10 cellular contexts compared by ENCODE assay signal in genomic region chr5:36090033-36090432, GRCh38. TPM values are rescaled to one million over a fixed set of nuclear protein-coding genes. Genes with fewer than 3 reads are reported as not detected.
DNase-seq lines count a peak whose midpoint lies in the region; ATAC-seq, FAIRE-seq and TF ChIP-seq lines count a peak whose summit lies in the region.
"Had no signal": no experiment of that assay in that cellular context is flagged by ENCODE, and none has a peak within 500 bp of the region (broad histone marks: within the 10 kb centered on the region; RNA-seq: fewer than 3 reads in every experiment).

No MANE protein-coding gene starts in this region.

- peak; percentile 99 for FAIRE-seq in H1 (lab: Jason Lieb, UNC)
- FAIRE-seq: endometrium had no signal

- 40% methylated on average over 1 of the region's 1 CpG; no CpG with 5 or more reads in 1 of the 2 experiments for WGBS in H1 (ENCODE audit: extremely low coverage in 1 of 2, insufficient coverage in 1 of 2, insufficient read length in 1 of 2, insufficient replicate concordance in 2 of 2, low coverage in 1 of 2, low lambda C conversion rate in 2 of 2, missing lambda C conversion rate in 1 of 2), 2 experiments

- no peak overlapping the region; the same call in 1 of the 2 replicates for H2AK5ac ChIP-seq in H1 (ENCODE audit: low read depth, low read length)

- H3K9me3 ChIP-seq in cardiac muscle cell (ENCODE audit: low read depth), result no peaks in the 10 kb centered on the region
- H3K9me3 ChIP-seq in H1 (ENCODE audit: insufficient read depth in 2 of 2, low read depth in 1 of 2, low read length in 1 of 2), result no peaks in the 10 kb centered on the region
- H3K9me3 ChIP-seq in upper lobe of right lung, result no peaks in the 10 kb centered on the region
- H3K9me3 ChIP-seq in left lung, result peaks cover 0 to 8% of the 10 kb centered on the region in 2 donors

- no peak overlapping the region for H2BK120ac ChIP-seq in H1 (replicated peaks; ENCODE audit: low read depth, low read length)

- H2BK20ac ChIP-seq in H1 (ENCODE audit: low read length), result no peak overlapping the region

- TF ChIP-seq CTCF in cardiac muscle cell (IDR thresholded peaks at IDR 0.05; ENCODE audit: low read depth, low read length) (peak; percentile 37), H1 (IDR thresholded peaks at IDR 0.05; ENCODE audit: control extremely low read depth in 1 of 3, insufficient read depth in 1 of 3, low read depth in 1 of 3, low read length in 3 of 3) (peak; percentile 28 to 75 (median 53)), upper lobe of right lung (IDR thresholded peaks at IDR 0.05) (peak; percentile 14), left lung (IDR thresholded peaks at IDR 0.05) (no peak)

- no peak overlapping the region for H3K18ac ChIP-seq in H1 (ENCODE audit: extremely low read depth, low read length)

- ATAC-seq in Right ventricle myocardium superior (ENCODE audit: poor library complexity) (no peak), HG02678 (IDR thresholded peaks at IDR 0.05; ENCODE audit: unreplicated experiment) (peak; percentile 80), upper lobe of right lung (peak; percentile 37), left lung (no peak)

- intact Hi-C loops in Right ventricle myocardium superior (cut with DNase I), result no loop called here
- intact Hi-C loops in upper lobe of right lung (cut with DNase I), result no loop called here
- intact Hi-C loops in left lung (cut with DNase I), result no loop called here

- H3K23ac ChIP-seq in H1 (ENCODE audit: insufficient read length), result no peak overlapping the region

- no peak overlapping the region for H3K4me3 ChIP-seq in cardiac muscle cell
- H3K4me3 ChIP-seq in H1 (ENCODE audit: extremely low read depth in 1 of 4, insufficient read depth in 2 of 4, low read depth in 3 of 4, low read length in 4 of 4), result no peak overlapping the region
- no peak overlapping the region for H3K4me3 ChIP-seq in upper lobe of right lung
- no peak overlapping the region for H3K4me3 ChIP-seq in left lung
- H3K4me3 ChIP-seq: thoracic aorta had no signal

- H3K27ac ChIP-seq in cardiac muscle cell, result no peak overlapping the region
- no peak overlapping the region for H3K27ac ChIP-seq in H1 (ENCODE audit: low read depth, low read length)
- no peak overlapping the region for H3K27ac ChIP-seq in upper lobe of right lung
- no peak overlapping the region for H3K27ac ChIP-seq in left lung
- H3K27ac ChIP-seq: thoracic aorta had no signal

- H3K9ac ChIP-seq in H1 (replicated peaks in 1 of 4; ENCODE audit: extremely low read depth in 1 of 4, low read depth in 3 of 4, low read length in 3 of 4), result no peak overlapping the region

- H3K4ac ChIP-seq in H1 (replicated peaks; ENCODE audit: insufficient read length, low read depth, low read length), result no peak overlapping the region

- no peak overlapping the region for H3K14ac ChIP-seq in H1 (ENCODE audit: insufficient read length)

- no peaks in the 10 kb centered on the region for H3K79me1 ChIP-seq in H1 (ENCODE audit: low read depth, low read length)

- POLR2A ChIA-PET in H1 (lab: Charles Lee; ENCODE audit: partially characterized antibody), result interaction anchor here (0.6 to 1.0 kb wide), 2 partner anchors 11 to 1390 kb away, joined by 3 read pairs; no protein-coding TSS in a partner anchor

- peak; percentile 34 to 45 for TF ChIP-seq RAD21 in H1 (IDR thresholded peaks at IDR 0.05 in 1 of 2, conservative IDR thresholded peaks at IDR 0.05 in 1 of 2; ENCODE audit: low read depth in 2 of 2, low read length in 2 of 2)

- no peak overlapping the region for H3K56ac ChIP-seq in H1 (replicated peaks; ENCODE audit: insufficient read length, low read depth, low read length)

- H4K91ac ChIP-seq in H1 (replicated peaks; ENCODE audit: insufficient read length, low read length), result no peak overlapping the region

- no peak for TF ChIP-seq POLR2A in H1 (IDR thresholded peaks at IDR 0.05; ENCODE audit: control extremely low read depth in 1 of 2, low read depth in 2 of 2, low read length in 2 of 2)

- H2BK15ac ChIP-seq in H1 (ENCODE audit: low read length), result no peak overlapping the region

- H2BK5ac ChIP-seq in H1 (ENCODE audit: low read depth, low read length), result no peak overlapping the region

- H3K4me1 ChIP-seq in cardiac muscle cell (ENCODE audit: low read depth), result no peaks in the 10 kb centered on the region
- H3K4me1 ChIP-seq in H1 (replicated peaks in 1 of 4; ENCODE audit: control insufficient read depth in 3 of 4, insufficient read depth in 4 of 4, low read length in 3 of 4), result peaks cover 0 to 5% (median 2%) of the 10 kb centered on the region in 4 experiments; a peak in 2 of 7 replicates
- H3K4me1 ChIP-seq in upper lobe of right lung, result no peaks in the 10 kb centered on the region
- no peaks in the 10 kb centered on the region for H3K4me1 ChIP-seq in left lung

- H4K20me1 ChIP-seq in H1 (replicated peaks in 1 of 2; ENCODE audit: control insufficient read depth in 1 of 2, insufficient read depth in 2 of 2, low read length in 2 of 2), result no peaks in the 10 kb centered on the region

- peak in 1 of 2 experiments; percentile 10; a peak in 1 of 3 replicates for TF ChIP-seq EP300 in H1 (IDR thresholded peaks at IDR 0.05; ENCODE audit: borderline replicate concordance in 1 of 2, low read depth in 2 of 2, low read length in 2 of 2)

- no peaks in the 10 kb centered on the region for H3K23me2 ChIP-seq in H1 (ENCODE audit: low read depth, low read length)

- DNase-seq in cardiac muscle cell (ENCODE audit: low read depth in 1 of 2, low spot score in 1 of 2) (peak; percentile 17 to 24), Right ventricle myocardium superior (no peak), NCI-H446 (lab: John Stamatoyannopoulos, UW) (peak; percentile 9 to 51), H1 (ENCODE audit: low read depth in 1 of 2, low spot score in 2 of 2) (peak; percentile 33 to 60), upper lobe of right lung (no peak), HuH-7.5 (ENCODE audit: low spot score) (no peak), left lung (no peak)

- no peaks in the 10 kb centered on the region for H3K79me2 ChIP-seq in H1 (ENCODE audit: control insufficient read depth in 1 of 2, insufficient read depth in 2 of 2, low read length in 2 of 2)

- no peak overlapping the region for H2BK12ac ChIP-seq in H1 (ENCODE audit: low read depth, low read length)

- no peak overlapping the region; the same call in 1 of the 2 replicates for H2AFZ ChIP-seq in H1 (ENCODE audit: low read length)

- H3K36me3 ChIP-seq in cardiac muscle cell, result no peaks in the 10 kb centered on the region
- H3K36me3 ChIP-seq in H1 (ENCODE audit: control insufficient read depth in 2 of 4, insufficient read depth in 4 of 4, low read length in 3 of 4), result no peaks in the 10 kb centered on the region
- H3K36me3 ChIP-seq in upper lobe of right lung, result no peaks in the 10 kb centered on the region
- H3K36me3 ChIP-seq in left lung, result no peaks in the 10 kb centered on the region
- H3K36me3 ChIP-seq: thoracic aorta had no signal

- H3K4me2 ChIP-seq in H1 (ENCODE audit: insufficient read depth in 1 of 2, low read depth in 2 of 2, low read length in 2 of 2), result no peak overlapping the region

- H3K27me3 ChIP-seq in cardiac muscle cell, result no peaks in the 10 kb centered on the region
- no peaks in the 10 kb centered on the region for H3K27me3 ChIP-seq in H1 (replicated peaks in 1 of 4; ENCODE audit: control insufficient read depth in 3 of 4, extremely low read depth in 1 of 4, insufficient read depth in 3 of 4, low read length in 3 of 4)
- no peaks in the 10 kb centered on the region for H3K27me3 ChIP-seq in upper lobe of right lung
- no peaks in the 10 kb centered on the region for H3K27me3 ChIP-seq in left lung

- H4K8ac ChIP-seq in H1 (ENCODE audit: extremely low read depth, insufficient read depth, low read length), result no peak overlapping the region

- CTCF ChIA-PET in H1 (lab: Charles Lee; ENCODE audit: partially characterized antibody), result interaction anchor here (1.0 to 8.7 kb wide), 8 partner anchors 9 to 127 kb away, joined by 3 to 55 read pairs (median 4); partner anchors contain the start of gene UGT3A2

- no peak overlapping the region for H4K5ac ChIP-seq in H1 (ENCODE audit: insufficient read length, low read depth, low read length)

TF ChIP-seq in H1, 55 proteins besides CTCF, POLR2A, EP300 and RAD21 (continues in another document):
- no peak for TF ChIP-seq SP1 (IDR thresholded peaks at IDR 0.05; ENCODE audit: low read depth, low read length)
- TF ChIP-seq NANOG (IDR thresholded peaks at IDR 0.05; ENCODE audit: insufficient read depth, low read depth, low read length, poor library complexity, severe bottlenecking), result no peak
- no peak for TF ChIP-seq HDAC6 (IDR thresholded peaks at IDR 0.05; ENCODE audit: low read depth, low read length)
- no peak for TF ChIP-seq TAF1 (IDR thresholded peaks at IDR 0.05; ENCODE audit: low read depth, low read length)
- TF ChIP-seq KDM1A (IDR thresholded peaks at IDR 0.05; ENCODE audit: borderline replicate concordance, low read length), result no peak
- no peak for TF ChIP-seq FOSL1 (IDR thresholded peaks at IDR 0.05; ENCODE audit: insufficient read depth, low read depth, low read length)
- TF ChIP-seq BRCA1 (IDR thresholded peaks at IDR 0.05; ENCODE audit: low read depth, low read length), result no peak
- TF ChIP-seq MAX (IDR thresholded peaks at IDR 0.05), result no peak
- no peak for TF ChIP-seq KDM4A (IDR thresholded peaks at IDR 0.05; ENCODE audit: low read depth, low read length, severe bottlenecking)
- no peak for TF ChIP-seq SP2 (IDR thresholded peaks at IDR 0.05; ENCODE audit: low read length)
- no peak for TF ChIP-seq EGR1 (IDR thresholded peaks at IDR 0.05; ENCODE audit: borderline replicate concordance, low read depth, low read length)
- TF ChIP-seq CEBPB (IDR thresholded peaks at IDR 0.05; ENCODE audit: low read depth, low read length), result no peak
- TF ChIP-seq SP4 (IDR thresholded peaks at IDR 0.05; ENCODE audit: low read length), result no peak

RNA-seq across cellular contexts. Expression of gene UGT3A2, which starts 23.4 kb away (rescaled TPM):
- total RNA-seq in cardiac muscle cell (2.8 and 4.4 TPM in 2 replicates), Right ventricle myocardium superior (not detected), upper lobe of right lung (not detected), left lung (under 1 TPM in 1 of 2 donors, not detected in 1; 0.31 TPM)
- polyA plus RNA-seq in cardiac muscle cell (2.6 and 11.6 TPM in 2 replicates), H1 (2011; rRNA removed) (20.6 and 28.8 TPM in 2 replicates)
- total RNA-seq in H1 (2021; fragmentation: NEBNext Ultra II Directional; extraction: Animal tissue kit (Norgen Biotek cat#: 25700)), result 19.4 and 20.4 TPM in 2 replicates
- polyA plus RNA-seq in H1 (2011; cell fraction: cytosol; rRNA removed), result 24.9 TPM
- 21.1 TPM for polyA plus RNA-seq in H1 (2011; cell fraction: nucleus; rRNA removed)
- 21.0 to 26.6 TPM (median 24.5 TPM) in 4 replicates for polyA plus RNA-seq in H1 (2012, experiment 1 of 2)
- polyA plus RNA-seq in H1 (2012, experiment 2 of 2), result 30.2 TPM
- polyA plus RNA-seq in H1 (2013, experiment 1 of 2), result 36.0 TPM
- polyA plus RNA-seq in H1 (2013, experiment 2 of 2), result 38.9 TPM
- 41.4 and 47.1 TPM in 2 replicates for polyA minus RNA-seq in H1 (2011; rRNA and poly(A)+ RNA removed)
- polyA minus RNA-seq in H1 (2011; cell fraction: cytosol; rRNA and poly(A)+ RNA removed), result 12.7 TPM
- polyA minus RNA-seq in H1 (2011; cell fraction: nucleus; rRNA and poly(A)+ RNA removed), result 24.9 TPM
- total RNA-seq: thoracic aorta had no signal

Comparison
In these comparisons a context has a peak if more than half of its experiments do, and no peak if none do; other contexts are left out.
1. DNase-seq: peak in cardiac muscle cell (2 of 2), NCI-H446 (2 of 2) and H1 (2 of 2); none in Right ventricle myocardium superior (single experiment), upper lobe of right lung (single experiment), HuH-7.5 (single experiment) and left lung (0 of 2).
2. CTCF ChIP-seq: peak in cardiac muscle cell (single experiment), H1 (3 of 3) and upper lobe of right lung (single experiment); none in left lung (0 of 2).
3. ATAC-seq: peak in HG02678 (single experiment) and upper lobe of right lung (single experiment); none in Right ventricle myocardium superior (single experiment) and left lung (single experiment).